28 cellular contexts compared by ENCODE assay signal in genomic region chr20:51900443-51900842, GRCh38.
"Had no signal": no experiment of that assay in that cellular context is flagged by ENCODE, and none has a peak within 500 bp of the region (broad histone marks: within the 10 kb centered on the region; RNA-seq: fewer than 3 reads in every experiment).

No MANE protein-coding gene starts in this region.

- FAIRE-seq: endometrium, islet of Langerhans, keratinocyte had no signal

- H3K9me3 ChIP-seq: colonic mucosa, esophagus squamous epithelium, gastrocnemius medialis, left lung, lower lobe of right lung, mucosa of descending colon had no signal

- ATAC-seq: effector memory CD8-positive, alpha-beta T cell; esophagus mucosa; gastrocnemius medialis; heart right ventricle; left cardiac atrium; left lung; left ventricle myocardium superior; lower lobe of right lung; mucosa of descending colon had no signal

- H3K27ac Mint-ChIP-seq: dendritic cell treated with granulocyte-macrophage colony-stimulating factor and Interleukin-4, amounts not matched to agents 40 ng/mL and 50 ng/mL, for 4 days; effector memory CD8-positive, alpha-beta T cell; endodermal cell; mesothelial cell of epicardium; naive B cell had no signal

- DNase-seq: colonic mucosa; cortex of kidney; effector CD8-positive, alpha-beta T cell; effector memory CD8-positive, alpha-beta T cell; endodermal cell; erythroblast; esophagus squamous epithelium; foreskin fibroblast; foreskin melanocyte; gastrocnemius medialis; glutamatergic neuron; head of caudate nucleus; heart right ventricle; hippocampal formation; left cardiac atrium; left lung; left ventricle myocardium superior; lower lobe of right lung; mesenchymal stem cell; mucosa of descending colon; naive B cell had no signal

- H3K36me3 Mint-ChIP-seq: mesothelial cell of epicardium, naive B cell had no signal

- H3K27ac ChIP-seq: colonic mucosa, epithelial cell of prostate, esophagus squamous epithelium, gastrocnemius medialis, heart right ventricle, left lung, lower lobe of right lung had no signal

- H3K4me1 Mint-ChIP-seq: mesothelial cell of epicardium, naive B cell had no signal

- H3K36me3 ChIP-seq: colonic mucosa, esophagus squamous epithelium, gastrocnemius medialis, heart right ventricle, left lung, lower lobe of right lung had no signal

- H3K9me3 Mint-ChIP-seq: dendritic cell treated with granulocyte-macrophage colony-stimulating factor and Interleukin-4, amounts not matched to agents 40 ng/mL and 50 ng/mL, for 4 days; effector memory CD8-positive, alpha-beta T cell; endodermal cell; mesothelial cell of epicardium had no signal

- H3K4me1 ChIP-seq: colonic mucosa, gastrocnemius medialis, heart right ventricle, left lung, lower lobe of right lung had no signal

- H3K4me3 Mint-ChIP-seq: dendritic cell treated with granulocyte-macrophage colony-stimulating factor and Interleukin-4, amounts not matched to agents 40 ng/mL and 50 ng/mL, for 4 days; effector memory CD8-positive, alpha-beta T cell; endodermal cell; mesothelial cell of epicardium; naive B cell had no signal

- H3K4me3 ChIP-seq: colonic mucosa, esophagus squamous epithelium, gastrocnemius medialis, heart right ventricle, left lung, lower lobe of right lung, mucosa of descending colon had no signal

- H3K27me3 ChIP-seq: colonic mucosa, esophagus squamous epithelium, gastrocnemius medialis, left lung had no signal

- H3K27me3 Mint-ChIP-seq: dendritic cell treated with granulocyte-macrophage colony-stimulating factor and Interleukin-4, amounts not matched to agents 40 ng/mL and 50 ng/mL, for 4 days had no signal
